In the genomic region with DNA sequence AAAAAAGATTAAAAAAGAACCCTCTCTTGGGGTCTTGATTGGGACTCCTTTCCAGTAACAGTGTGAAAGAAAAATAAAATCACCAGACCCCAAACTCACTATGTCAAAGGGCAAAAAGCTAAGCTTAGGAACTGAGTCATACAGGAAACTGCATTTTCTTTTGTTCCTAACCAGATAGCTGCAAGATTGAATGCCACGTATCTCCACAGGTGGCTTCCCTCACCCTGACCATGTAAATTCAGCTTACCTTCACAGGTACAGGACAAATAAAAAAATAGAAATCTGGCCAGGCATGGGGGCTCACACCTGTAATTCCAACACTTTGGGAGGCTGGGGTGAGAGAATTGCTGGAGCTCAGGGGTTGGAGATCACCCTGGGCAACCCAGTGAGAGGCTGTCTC, we compare ENCODE assay signal across 18 cellular contexts. TPM values are rescaled to one million over a fixed set of nuclear protein-coding genes. Genes with fewer than 3 reads are reported as not detected.
DNase-seq lines count a peak whose midpoint lies in the region; ATAC-seq, FAIRE-seq and TF ChIP-seq lines count a peak whose summit lies in the region.
"Had no signal": no experiment of that assay in that cellular context is flagged by ENCODE, and none has a peak within 500 bp of the region (broad histone marks: within the 10 kb centered on the region; RNA-seq: fewer than 3 reads in every experiment).

No MANE protein-coding gene starts in this region.

- H3K4me1 Mint-ChIP-seq in activated naive CD8-positive, alpha-beta T cell treated with anti-CD3 and anti-CD28 coated beads for 36 hours, result peaks cover 4% of the 10 kb centered on the region

- H3K4me2 ChIP-seq in keratinocyte (ENCODE audit: control insufficient read depth, extremely low read depth, insufficient read depth, low read depth, low read length), result peak overlapping the region; percentile 64
- H3K4me2 ChIP-seq: neural progenitor cell had no signal

- peak overlapping the region; percentile 33 for H3K27ac ChIP-seq in keratinocyte (ENCODE audit: control insufficient read depth, insufficient read depth, low read length)
- H3K27ac ChIP-seq: adrenal gland, neural progenitor cell, right atrium auricular region had no signal

- no peaks in the 10 kb centered on the region for H3K36me3 ChIP-seq in GM06990 (ENCODE audit: control insufficient read depth, insufficient read depth, low read length)
- no peaks in the 10 kb centered on the region for H3K36me3 ChIP-seq in keratinocyte (ENCODE audit: control insufficient read depth in 2 of 2, extremely low read depth in 1 of 2, insufficient read depth in 2 of 2, low read length in 2 of 2)
- no peaks in the 10 kb centered on the region for H3K36me3 ChIP-seq in MG63
- H3K36me3 ChIP-seq: adrenal gland, BE2C, neural progenitor cell, right atrium auricular region had no signal

- peak overlapping the region; percentile 22 for H2AFZ ChIP-seq in keratinocyte (ENCODE audit: control insufficient read depth, low read length)
- H2AFZ ChIP-seq: neural progenitor cell had no signal

- H3K4me3 ChIP-seq in GM06990 (replicated peaks; ENCODE audit: low read depth, low read length) (no peak overlapping the region), keratinocyte (ENCODE audit: control insufficient read depth in 2 of 3, extremely low read depth in 1 of 3, insufficient read depth in 2 of 3, low read depth in 1 of 3, low read length in 3 of 3) (no peak overlapping the region), MG63 (no peak overlapping the region)
- H3K4me3 ChIP-seq: adrenal gland, neural progenitor cell, right atrium auricular region had no signal

- ATAC-seq in GM18498 (IDR thresholded peaks at IDR 0.05; ENCODE audit: unreplicated experiment), result no peak
- ATAC-seq: Right ventricle myocardium inferior had no signal

- H3K79me2 ChIP-seq in keratinocyte (ENCODE audit: control insufficient read depth, insufficient read depth, low read length), result no peaks in the 10 kb centered on the region

- peaks cover 7% of the 10 kb centered on the region for H3K9me3 Mint-ChIP-seq in activated naive CD8-positive, alpha-beta T cell treated with anti-CD3 and anti-CD28 coated beads for 36 hours

- peaks cover 5% of the 10 kb centered on the region for H3K36me3 Mint-ChIP-seq in activated naive CD8-positive, alpha-beta T cell treated with anti-CD3 and anti-CD28 coated beads for 36 hours
- H3K36me3 Mint-ChIP-seq: neural progenitor cell had no signal

- peaks cover 8% of the 10 kb centered on the region for H3K4me1 ChIP-seq in keratinocyte (ENCODE audit: control insufficient read depth, extremely low read depth, insufficient read depth, low read length)
- H3K4me1 ChIP-seq: adrenal gland, BE2C, right atrium auricular region had no signal

- no peak for TF ChIP-seq CTCF in GM06990 (IDR thresholded peaks at IDR 0.05; ENCODE audit: insufficient read depth, low read length, poor library complexity, severe bottlenecking)
- TF ChIP-seq CTCF in keratinocyte (optimal IDR thresholded peaks at IDR 0.05 in 1 of 3, IDR thresholded peaks at IDR 0.05 in 1 of 3, conservative IDR thresholded peaks at IDR 0.05 in 1 of 3; ENCODE audit: extremely low read depth in 1 of 3, insufficient read depth in 2 of 3, low read length in 3 of 3), result no peak

- H3K9ac ChIP-seq in keratinocyte (ENCODE audit: control insufficient read depth, extremely low read depth, insufficient read depth, low read length), result peak overlapping the region; percentile 44
- H3K9ac ChIP-seq: neural progenitor cell had no signal

- H3K4me3 Mint-ChIP-seq in activated naive CD8-positive, alpha-beta T cell treated with anti-CD3 and anti-CD28 coated beads for 36 hours, result no peak overlapping the region
- H3K4me3 Mint-ChIP-seq: neural progenitor cell had no signal

- H3K27me3 Mint-ChIP-seq in activated naive CD8-positive, alpha-beta T cell treated with anti-CD3 and anti-CD28 coated beads for 36 hours, result no peaks in the 10 kb centered on the region

- no peaks in the 10 kb centered on the region for H3K9me3 ChIP-seq in keratinocyte (ENCODE audit: control insufficient read depth, low read depth, low read length)
- no peaks in the 10 kb centered on the region for H3K9me3 ChIP-seq in MG63
- H3K9me3 ChIP-seq: adrenal gland, BE2C, right atrium auricular region had no signal

- H4K20me1 ChIP-seq in keratinocyte (ENCODE audit: control insufficient read depth, extremely low read depth, insufficient read depth, low read length), result no peaks in the 10 kb centered on the region

- peak overlapping the region; percentile 38 for H3K27ac Mint-ChIP-seq in activated naive CD8-positive, alpha-beta T cell treated with anti-CD3 and anti-CD28 coated beads for 36 hours
- H3K27ac Mint-ChIP-seq: neural progenitor cell had no signal

- H3K27me3 ChIP-seq in GM06990 (replicated peaks; ENCODE audit: control insufficient read depth, insufficient read depth, low read length), result no peaks in the 10 kb centered on the region
- H3K27me3 ChIP-seq in keratinocyte (ENCODE audit: control insufficient read depth, extremely low read depth, insufficient read depth, low read length), result no peaks in the 10 kb centered on the region
- no peaks in the 10 kb centered on the region for H3K27me3 ChIP-seq in MG63
- H3K27me3 ChIP-seq: adrenal gland, BE2C, neural progenitor cell, right atrium auricular region had no signal

- no peaks in the 10 kb centered on the region for H3K9me1 ChIP-seq in keratinocyte (ENCODE audit: control insufficient read depth, extremely low read depth, insufficient read depth, low read length)

- dilution Hi-C loops in keratinocyte (cut with MboI; ENCODE audit: extremely low pct_ligation_motif_present, low sequenced_read_pairs), result no loop called here

- FAIRE-seq in keratinocyte (lab: Jason Lieb, UNC), result no peak
- FAIRE-seq: islet of Langerhans had no signal

- DNase-seq in GM06990 (ENCODE audit: extremely low read depth, insufficient read length) (peak; percentile 28), LoVo (ENCODE audit: low spot score) (peak; percentile 32), keratinocyte (ENCODE audit: low read depth, low spot score) (no peak), HUDEP-2 (lab: John Stamatoyannopoulos, UW; ENCODE audit: unreplicated experiment in 76 of 76) (no peak), NCI-H1694 (lab: John Stamatoyannopoulos, UW) (no peak), MG63 (no peak)
- DNase-seq in activated naive CD8-positive, alpha-beta T cell treated with anti-CD3 and anti-CD28 coated beads for 36 hours, result no peak
- DNase-seq: activated CD4-positive, alpha-beta T cell treated with anti-CD3 and anti-CD28 coated beads for 4 hours; activated T-cell treated with anti-CD3 and anti-CD28 coated beads for 4 hours; adrenal gland; BE2C; GOT3; NCI-H2107 had no signal

RNA-seq across cellular contexts. Expression of a gene that starts 32.5 kb away (rescaled TPM):
- 100 to 1,000 TPM; 423 to 428 TPM for total RNA-seq in activated naive CD8-positive, alpha-beta T cell treated with anti-CD3 and anti-CD28 coated beads for 36 hours
- 286 to 340 TPM (median 339 TPM) in 3 replicates for polyA plus RNA-seq in keratinocyte
- polyA plus RNA-seq in keratinocyte (2011; ENCODE audit: low read depth), result 371 TPM
- polyA plus RNA-seq in keratinocyte (2011; cell fraction: cytosol; rRNA removed), result 261 and 298 TPM in 2 replicates
- 252 and 253 TPM in 2 replicates for polyA plus RNA-seq in keratinocyte (2011; cell fraction: nucleus; rRNA removed)
- polyA plus RNA-seq in keratinocyte (2012; ENCODE audit: low replicate concordance), result 242 and 328 TPM in 2 replicates
- 206 to 254 TPM (median 244 TPM) in 3 replicates for polyA minus RNA-seq in keratinocyte
- polyA minus RNA-seq in keratinocyte (2011; cell fraction: cytosol; rRNA and poly(A)+ RNA removed), result 254 TPM
- 113 and 156 TPM in 2 replicates for polyA minus RNA-seq in keratinocyte (2011; cell fraction: nucleus; rRNA and poly(A)+ RNA removed)
- 300 and 364 TPM in 2 replicates for total RNA-seq in MG63 (2014; rRNA removed; shearing (Covaris generic); ENCODE audit: low replicate concordance)

RNA-seq across cellular contexts. Expression of a gene that starts 58.1 kb away (rescaled TPM):
- total RNA-seq in activated naive CD8-positive, alpha-beta T cell treated with anti-CD3 and anti-CD28 coated beads for 36 hours, result 10 to 100 TPM; 16.9 to 19.5 TPM
- 13.3 to 23.2 TPM (median 22.3 TPM) in 3 replicates for polyA plus RNA-seq in keratinocyte
- polyA plus RNA-seq in keratinocyte (2011; ENCODE audit: low read depth), result 3.1 TPM
- 14.9 and 38.1 TPM in 2 replicates for polyA plus RNA-seq in keratinocyte (2011; cell fraction: cytosol; rRNA removed)
- polyA plus RNA-seq in keratinocyte (2011; cell fraction: nucleus; rRNA removed), result 28.6 and 33.0 TPM in 2 replicates
- polyA plus RNA-seq in keratinocyte (2012; ENCODE audit: low replicate concordance), result 10.4 and 26.8 TPM in 2 replicates
- polyA minus RNA-seq in keratinocyte, result 38.6 to 189 TPM (median 76.0 TPM) in 3 replicates
- polyA minus RNA-seq in keratinocyte (2011; cell fraction: cytosol; rRNA and poly(A)+ RNA removed), result 40.5 TPM
- polyA minus RNA-seq in keratinocyte (2011; cell fraction: nucleus; rRNA and poly(A)+ RNA removed), result 13.2 and 17.9 TPM in 2 replicates
- 13.2 and 26.9 TPM in 2 replicates for total RNA-seq in MG63 (2014; rRNA removed; shearing (Covaris generic); ENCODE audit: low replicate concordance)

Comparison
In these comparisons a context has a peak if more than half of its experiments do, and no peak if none do; other contexts are left out.
1. DNase-seq: peak in GM06990 (single experiment) and LoVo (single experiment); none in activated naive CD8-positive, alpha-beta T cell treated with anti-CD3 and anti-CD28 coated beads for 36 hours (single experiment), keratinocyte (single experiment), HUDEP-2 (0 of 76), NCI-H1694 (single experiment) and MG63 (single experiment).